Comparison of ENCODE assay signal across 6 cellular contexts in genomic region chr3:50627407-50628051, GRCh38. TPM values are rescaled to one million over a fixed set of nuclear protein-coding genes. Genes with fewer than 3 reads are reported as not detected.
DNase-seq lines count a peak whose midpoint lies in the region; ATAC-seq and TF ChIP-seq lines count a peak whose summit lies in the region.

No MANE protein-coding gene starts in this region.

- DNase-seq in GM06990 (ENCODE audit: extremely low read depth, insufficient read length) (no peak), NOMO-1 treated with dmso at 0.1 percent for 144 hours (lab: John Stamatoyannopoulos, UW; ENCODE audit: unreplicated experiment) (peak; percentile 15), fibroblast of peridontal ligament (ENCODE audit: extremely low read depth) (peak; percentile 56), superior temporal gyrus (ENCODE audit: extremely low spot score) (peak; percentile 69), Peyer's patch (no peak)

- H3K36me3 ChIP-seq in GM06990 (ENCODE audit: control insufficient read depth, insufficient read depth, low read length) (no peaks in the 10 kb centered on the region), Peyer's patch (no peaks in the 10 kb centered on the region)

- H3K27me3 ChIP-seq in GM06990 (replicated peaks; ENCODE audit: control insufficient read depth, insufficient read depth, low read length) (no peaks in the 10 kb centered on the region), Peyer's patch (no peaks in the 10 kb centered on the region)

- TF ChIP-seq POLR2A in Peyer's patch (IDR thresholded peaks at IDR 0.05) = no peak

- H3K27ac ChIP-seq in Peyer's patch = no peak overlapping the region

- no peak for ATAC-seq in HG03457 (IDR thresholded peaks at IDR 0.05; ENCODE audit: unreplicated experiment)

- peak; percentile 33 for TF ChIP-seq CTCF in GM06990 (IDR thresholded peaks at IDR 0.05; ENCODE audit: insufficient read depth, low read length, poor library complexity, severe bottlenecking)
- TF ChIP-seq CTCF in Peyer's patch (IDR thresholded peaks at IDR 0.05) = no peak

- no peaks in the 10 kb centered on the region for H3K9me3 ChIP-seq in Peyer's patch

- H3K4me3 ChIP-seq in GM06990 (replicated peaks; ENCODE audit: low read depth, low read length) (no peak overlapping the region), Peyer's patch (no peak overlapping the region)

- peaks cover 0 to 20% (median 8%) of the 10 kb centered on the region in 4 donors for H3K4me1 ChIP-seq in Peyer's patch

RNA-seq across cellular contexts. Expression of gene MAPKAPK3, which starts 10.6 kb away (rescaled TPM):
- 10 to 100 TPM; 25.6 to 44.0 (median 30.0) TPM for total RNA-seq in Peyer's patch

RNA-seq across cellular contexts. Expression of gene CISH, which starts 16.0 kb away (rescaled TPM):
- 10 to 100 TPM in 3 of 4 donors, 1 to 10 TPM in 1; 9.7 to 13.5 (median 10.9) TPM for total RNA-seq in Peyer's patch

RNA-seq across cellular contexts. Expression of gene DOCK3, which starts 47.2 kb away (rescaled TPM):
- total RNA-seq in Peyer's patch = under 1 TPM in 3 of 4 donors, not detected in 1; 0.28 to 0.83 (median 0.40) TPM

RNA-seq across cellular contexts. Expression of gene HEMK1, which starts 58.2 kb away (rescaled TPM):
- total RNA-seq in Peyer's patch = 10 to 100 TPM in 3 of 4 donors, 1 to 10 TPM in 1; 8.6 to 15.3 (median 12.5) TPM

RNA-seq across cellular contexts. Expression of gene C3orf18, which starts 60.0 kb away (rescaled TPM):
- 10 to 100 TPM in 1 of 4 donors, 1 to 10 TPM in 2, not detected in 1; 1.1 to 26.4 (median 3.2) TPM for total RNA-seq in Peyer's patch

Comparison
In these comparisons a context has a peak if more than half of its experiments do, and no peak if none do; other contexts are left out.
1. DNase-seq: peak in NOMO-1 treated with dmso at 0.1 percent for 144 hours (single experiment), fibroblast of peridontal ligament (single experiment) and superior temporal gyrus (single experiment); none in GM06990 (single experiment) and Peyer's patch (0 of 3).